8 cellular contexts compared by ENCODE assay signal in genomic region chr10:123750901-123751300, GRCh38.
"Had no signal": no experiment of that assay in that cellular context is flagged by ENCODE, and none has a peak within 500 bp of the region (broad histone marks: within the 10 kb centered on the region; RNA-seq: fewer than 3 reads in every experiment).

No MANE protein-coding gene starts in this region.

- H2AFZ ChIP-seq: GM23248, GM23338 had no signal

- H3K36me3 ChIP-seq: HAP-1 had no signal

- H3K9ac ChIP-seq: GM23248 had no signal

- H3K4me3 Mint-ChIP-seq: GM23338, H9, HFFc6 had no signal

- H3K4me2 ChIP-seq: GM23338 had no signal

- ATAC-seq: GM23338, HCT116 had no signal

- DNase-seq: GM23248, GOT3, H7, H9, HFFc6 had no signal

- H3K4me3 ChIP-seq: GM23248, GM23338, HAP-1 had no signal

- H3K27ac Mint-ChIP-seq: GM23338, H9, HFFc6 had no signal

- H3K9me3 ChIP-seq: HAP-1 had no signal

- H3K27ac ChIP-seq: GM23248 had no signal
